Comparison of ENCODE assay signal across 8 cellular contexts in genomic region chr19:51703655-51704515, GRCh38. TPM values are rescaled to one million over a fixed set of nuclear protein-coding genes. Genes with fewer than 3 reads are reported as not detected.
DNase-seq lines count a peak whose midpoint lies in the region; ATAC-seq and TF ChIP-seq lines count a peak whose summit lies in the region.

No MANE protein-coding gene starts in this region.

- H3K36me3 Mint-ChIP-seq in activated naive CD4-positive, alpha-beta T cell treated with anti-CD3 and anti-CD28 coated beads, Interleukin-2, amount 50 U/mL, for 24 hours: peaks cover 12% of the 10 kb centered on the region

- no peaks in the 10 kb centered on the region for H3K9me3 Mint-ChIP-seq in activated naive CD4-positive, alpha-beta T cell treated with anti-CD3 and anti-CD28 coated beads, Interleukin-2, amount 50 U/mL, for 24 hours

- peaks cover 18% of the 10 kb centered on the region for H4K20me1 ChIP-seq in osteoblast (ENCODE audit: insufficient read depth, low read length)

- H3K27me3 ChIP-seq in osteoblast (ENCODE audit: insufficient read depth, low read length) (no peaks in the 10 kb centered on the region), testis (no peaks in the 10 kb centered on the region)

- H3K27ac Mint-ChIP-seq in activated naive CD4-positive, alpha-beta T cell treated with anti-CD3 and anti-CD28 coated beads, Interleukin-2, amount 50 U/mL, for 24 hours: peak overlapping the region; percentile 96

- H3K27ac ChIP-seq in osteoblast (ENCODE audit: low read depth, low read length) (peak overlapping the region; percentile 89), testis (peak overlapping the region; percentile 89 to 90)

- H3K27me3 Mint-ChIP-seq in activated naive CD4-positive, alpha-beta T cell treated with anti-CD3 and anti-CD28 coated beads, Interleukin-2, amount 50 U/mL, for 24 hours: no peaks in the 10 kb centered on the region

- H3K4me1 ChIP-seq in osteoblast (ENCODE audit: insufficient read depth, low read length) (peaks cover 13% of the 10 kb centered on the region), testis (peaks cover 11% of the 10 kb centered on the region)

- H3K36me3 ChIP-seq in osteoblast (ENCODE audit: insufficient read depth, low read length) (peaks cover 66% of the 10 kb centered on the region), testis (ENCODE audit: low read depth, missing control alignments) (no peaks in the 10 kb centered on the region)

- peak overlapping the region; percentile 46 for H2AFZ ChIP-seq in osteoblast (ENCODE audit: low read length)

- DNase-seq in DMS153 (lab: John Stamatoyannopoulos, UW) (peak; percentile 86), KG1 (lab: John Stamatoyannopoulos, UW) (peak; percentile 94), SK-N-DZ (ENCODE audit: low spot score) (peak; percentile 81), glomerular visceral epithelial cell (ENCODE audit: extremely low spot score) (peak; percentile 92), osteoblast (ENCODE audit: insufficient read length, low spot score, missing footprints) (peak; percentile 99), testis (peak; percentile 96)

- peak overlapping the region; percentile 90 for H3K4me3 Mint-ChIP-seq in activated naive CD4-positive, alpha-beta T cell treated with anti-CD3 and anti-CD28 coated beads, Interleukin-2, amount 50 U/mL, for 24 hours

- WGBS in testis, 2 donors: 12 to 23% methylated on average over 27 to 58 of the region's 71 CpGs

- H3K79me2 ChIP-seq in osteoblast (ENCODE audit: insufficient read depth, low read length): peaks cover 16% of the 10 kb centered on the region

- intact Hi-C loops in testis (cut with DNase I; ENCODE audit: low total_unique reads): no loop called here

- peak overlapping the region; percentile 85 for H3K4me2 ChIP-seq in osteoblast (ENCODE audit: insufficient read depth, low read length)

- H3K9me3 ChIP-seq in osteoblast (ENCODE audit: low read depth, low read length) (no peaks in the 10 kb centered on the region), testis (no peaks in the 10 kb centered on the region)

- ATAC-seq in GM21529 (IDR thresholded peaks at IDR 0.05; ENCODE audit: unreplicated experiment): peak; percentile 87

- peaks cover 33% of the 10 kb centered on the region for H3K4me1 Mint-ChIP-seq in activated naive CD4-positive, alpha-beta T cell treated with anti-CD3 and anti-CD28 coated beads, Interleukin-2, amount 50 U/mL, for 24 hours

- peak; percentile 49 for TF ChIP-seq POLR2A in testis (IDR thresholded peaks at IDR 0.05)

- H3K4me3 ChIP-seq in osteoblast (ENCODE audit: insufficient read depth, low read length): peak overlapping the region; percentile 81
- H3K4me3 ChIP-seq in testis: peak overlapping the region; percentile 55 to 63

- TF ChIP-seq CTCF in osteoblast (IDR thresholded peaks at IDR 0.05; ENCODE audit: extremely low read depth, low read depth, low read length) (peak; percentile 30), testis (IDR thresholded peaks at IDR 0.05) (peak; percentile 27 to 33 (median 31))

RNA-seq across cellular contexts. Expression of gene SPACA6, which starts 10.8 kb away (rescaled TPM):
- polyA plus RNA-seq in SK-N-DZ (2014; cell fraction: cytosol; rRNA removed): 3.5 and 4.7 TPM in 2 replicates
- polyA plus RNA-seq in SK-N-DZ (2014; cell fraction: nucleus; rRNA removed): 43.3 and 54.7 TPM in 2 replicates
- 9.4 and 12.7 TPM in 2 replicates for total RNA-seq in osteoblast
- 100 to 1,000 TPM in 1 of 2 donors, 10 to 100 TPM in 1; 37.8 to 106 TPM for total RNA-seq in testis
- 19.8 TPM for polyA plus RNA-seq in testis (ENCODE audit: insufficient read depth, low read depth, low replicate concordance)

RNA-seq across cellular contexts. Expression of gene HAS1, which starts 19.9 kb away (rescaled TPM):
- not detected in 2 replicates for polyA plus RNA-seq in SK-N-DZ (2014; cell fraction: cytosol; rRNA removed)
- polyA plus RNA-seq in SK-N-DZ (2014; cell fraction: nucleus; rRNA removed): not detected in 2 replicates
- 5.4 and 6.2 TPM in 2 replicates for total RNA-seq in osteoblast
- 1 to 10 TPM in 1 of 2 donors, under 1 TPM in 1; 0.99 to 2.1 TPM for total RNA-seq in testis
- 0.44 TPM for polyA plus RNA-seq in testis (ENCODE audit: insufficient read depth, low read depth, low replicate concordance)

RNA-seq across cellular contexts. Expression of gene FPR1, which starts 47.8 kb away (rescaled TPM):
- polyA plus RNA-seq in SK-N-DZ (2014; cell fraction: cytosol; rRNA removed): not detected in 2 replicates
- not detected in 2 replicates for polyA plus RNA-seq in SK-N-DZ (2014; cell fraction: nucleus; rRNA removed)
- total RNA-seq in osteoblast (4.4 and 5.1 TPM in 2 replicates), testis (1 to 10 TPM; 1.4 to 2.1 TPM)
- polyA plus RNA-seq in testis (ENCODE audit: insufficient read depth, low read depth, low replicate concordance): 3.5 TPM

RNA-seq across cellular contexts. Expression of gene FPR2, which starts 57.1 kb away (rescaled TPM):
- polyA plus RNA-seq in SK-N-DZ (2014; cell fraction: cytosol; rRNA removed): not detected in 2 replicates
- not detected in 2 replicates for polyA plus RNA-seq in SK-N-DZ (2014; cell fraction: nucleus; rRNA removed)
- total RNA-seq in osteoblast: 0.29 and 0.36 TPM in 2 replicates
- under 1 TPM; 0.19 to 0.31 TPM for total RNA-seq in testis
- 1.3 TPM for polyA plus RNA-seq in testis (ENCODE audit: insufficient read depth, low read depth, low replicate concordance)

RNA-seq across cellular contexts. Expression of gene SIGLEC14, which starts 57.3 kb away (rescaled TPM):
- not detected in 2 replicates for polyA plus RNA-seq in SK-N-DZ (2014; cell fraction: cytosol; rRNA removed)
- polyA plus RNA-seq in SK-N-DZ (2014; cell fraction: nucleus; rRNA removed): not detected in 2 replicates
- total RNA-seq in osteoblast (not detected in 2 replicates), testis (1 to 10 TPM; 3.7 to 5.7 TPM)
- polyA plus RNA-seq in testis (ENCODE audit: insufficient read depth, low read depth, low replicate concordance): 1.5 TPM

Comparison
In these comparisons a context has a peak if more than half of its experiments do, and no peak if none do; other contexts are left out.
1. Peak in every context shown above with its lines: DNase-seq, ATAC-seq, H3K4me3 ChIP-seq and H3K27ac ChIP-seq.